ENCODE assay signal across 9 cellular contexts in the genomic region with DNA sequence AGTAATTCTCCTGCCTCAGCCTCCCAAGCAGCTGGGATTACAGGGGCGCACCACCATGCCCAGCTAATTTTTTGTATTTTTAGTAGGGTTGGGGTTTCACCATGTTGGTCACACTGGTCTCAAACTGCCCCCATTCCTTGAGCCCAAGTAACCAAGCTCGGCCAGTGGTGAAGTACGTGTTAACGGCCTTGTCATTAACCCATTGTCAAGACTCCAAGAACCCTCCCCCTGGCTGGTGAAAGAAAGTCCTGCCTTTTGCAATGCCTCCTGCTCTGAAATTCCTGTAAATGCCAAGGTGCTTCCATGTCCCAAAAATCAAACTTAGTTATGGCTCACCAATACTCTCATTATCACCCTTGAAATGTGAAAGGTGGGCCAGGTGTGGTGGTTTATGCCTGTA.
"Had no signal": no experiment of that assay in that cellular context is flagged by ENCODE, and none has a peak within 500 bp of the region (broad histone marks: within the 10 kb centered on the region; RNA-seq: fewer than 3 reads in every experiment).

No MANE protein-coding gene starts in this region.

- H3K4me1 Mint-ChIP-seq: IgD-negative memory B cell had no signal

- H3K9ac ChIP-seq: GM23248 had no signal

- FAIRE-seq: H54, HepG2 had no signal

- H2AFZ ChIP-seq: GM23248 had no signal

- H3K9me3 Mint-ChIP-seq: H9, IgD-negative memory B cell had no signal

- DNase-seq: GM23248, GOT3, H9, HCEC 1CT, KBM-7 had no signal

- H3K4me3 ChIP-seq: GM23248 had no signal

- H3K27ac Mint-ChIP-seq: H9 had no signal

- H3K27ac ChIP-seq: GM23248, HL-60 had no signal

- H3K4me3 Mint-ChIP-seq: H9, IgD-negative memory B cell had no signal
